ENCODE assay signal across 11 cellular contexts in the genomic region with DNA sequence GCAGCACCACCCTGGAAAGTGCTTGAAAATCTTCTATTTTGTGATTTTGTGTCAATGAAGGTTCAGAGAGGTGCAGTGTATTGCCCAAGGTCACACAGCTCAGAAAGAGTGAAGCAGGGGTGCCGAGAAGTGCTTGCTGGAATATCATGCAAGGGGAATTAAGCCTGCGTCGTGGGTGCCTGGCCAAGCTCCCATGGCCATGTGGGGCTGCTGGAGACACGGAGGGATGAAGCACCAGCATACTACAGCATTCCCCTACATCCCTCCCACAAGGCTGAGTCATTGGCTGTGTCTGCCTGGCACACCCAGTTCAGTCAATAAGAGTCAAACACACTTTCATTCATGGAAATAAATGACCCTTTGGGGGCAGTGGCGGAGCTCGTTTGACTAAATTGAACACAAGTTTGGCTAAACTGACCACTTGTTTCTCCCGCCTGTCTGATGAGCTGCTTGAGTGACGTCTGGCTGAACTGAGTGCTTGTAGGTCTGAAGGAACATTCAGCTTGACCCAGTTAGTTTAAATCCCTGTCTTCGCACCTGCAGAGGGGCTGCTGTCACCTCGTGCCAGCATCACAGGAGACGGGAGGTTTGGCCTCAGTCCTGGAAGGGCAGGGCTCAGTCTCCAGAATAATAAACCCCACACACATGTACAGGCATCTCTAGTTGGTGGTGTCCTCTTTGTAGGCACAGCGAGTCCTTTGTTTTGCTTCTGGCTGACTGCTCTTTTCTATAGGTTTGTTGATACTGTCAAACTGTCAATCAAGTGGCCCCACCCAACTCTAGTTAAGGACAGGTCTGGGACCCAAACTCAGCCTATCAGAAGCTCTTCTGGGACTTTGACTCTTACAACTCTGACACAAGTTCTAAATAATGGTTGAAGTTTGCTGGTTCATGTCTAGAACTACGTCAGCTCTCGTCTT. TPM values are rescaled to one million over a fixed set of nuclear protein-coding genes. Genes with fewer than 3 reads are reported as not detected.
DNase-seq lines count a peak whose midpoint lies in the region; ATAC-seq and TF ChIP-seq lines count a peak whose summit lies in the region.
"Had no signal": no experiment of that assay in that cellular context is flagged by ENCODE, and none has a peak within 500 bp of the region (broad histone marks: within the 10 kb centered on the region; RNA-seq: fewer than 3 reads in every experiment).

No MANE protein-coding gene starts in this region.

- no peak for TF ChIP-seq POLR2A in GM18505 (IDR thresholded peaks at IDR 0.05; ENCODE audit: borderline replicate concordance, extremely low read depth, insufficient read depth, insufficient read length)

- H3K4me3 ChIP-seq in kidney epithelial cell (ENCODE audit: low read depth, low read length), result no peak overlapping the region

- no peaks in the 10 kb centered on the region for H3K36me3 ChIP-seq in kidney epithelial cell (ENCODE audit: control insufficient read depth, insufficient read depth, low read length)

- peak; percentile 96 for DNase-seq in A172 (ENCODE audit: low spot score)
- peak; percentile 79 for DNase-seq in HK-2 (ENCODE audit: unreplicated experiment)
- DNase-seq in astrocyte of the hippocampus (ENCODE audit: low read depth, low spot score), result peak; percentile 92
- peak; percentile 85 for DNase-seq in kidney epithelial cell (ENCODE audit: low read depth)
- DNase-seq in activated T-cell treated with anti-CD3 and anti-CD28 coated beads for 4 hours, result no peak
- no peak for DNase-seq in stimulated activated CD4-positive, alpha-beta T cell treated with anti-CD3 and anti-CD28 coated beads, Interleukin-12 subunit alpha, Interleukin-12 subunit beta, amount 100 ng/mL, for 4 hours
- DNase-seq in NCI-H2171 (lab: John Stamatoyannopoulos, UW), result no peak
- DNase-seq: CD8-positive, alpha-beta memory T cell; naive B cell had no signal

- no peak for ATAC-seq in GM18505 (IDR thresholded peaks at IDR 0.05; ENCODE audit: unreplicated experiment)
- ATAC-seq: activated CD4-positive, CD25-positive, alpha-beta regulatory T cell treated with anti-CD3 and anti-CD28 coated beads, Interleukin-2, amount 50 U/mL, for 24 hours had no signal

- H3K27me3 ChIP-seq in kidney epithelial cell (ENCODE audit: control insufficient read depth, insufficient read depth, low read length), result no peaks in the 10 kb centered on the region

- TF ChIP-seq CTCF in kidney epithelial cell (IDR thresholded peaks at IDR 0.05; ENCODE audit: insufficient read depth, low read length, poor library complexity, severe bottlenecking), result no peak

RNA-seq across cellular contexts. Expression of a gene that starts 8.4 kb away (rescaled TPM):
- 13.9 and 27.0 TPM in 2 replicates for total RNA-seq in A172 (2014; rRNA removed; shearing (Covaris generic))
- total RNA-seq in kidney epithelial cell, result 115 and 135 TPM in 2 replicates
- total RNA-seq: CD8-positive, alpha-beta memory T cell had no signal

Comparison
In these comparisons a context has a peak if more than half of its experiments do, and no peak if none do; other contexts are left out.
1. DNase-seq: peak in A172 (single experiment), HK-2 (single experiment), astrocyte of the hippocampus (single experiment) and kidney epithelial cell (single experiment); none in activated T-cell treated with anti-CD3 and anti-CD28 coated beads for 4 hours (single experiment), stimulated activated CD4-positive, alpha-beta T cell treated with anti-CD3 and anti-CD28 coated beads, Interleukin-12 subunit alpha, Interleukin-12 subunit beta, amount 100 ng/mL, for 4 hours (single experiment) and NCI-H2171 (single experiment).